Comparison of ENCODE assay signal across 19 cellular contexts in the genomic region with DNA sequence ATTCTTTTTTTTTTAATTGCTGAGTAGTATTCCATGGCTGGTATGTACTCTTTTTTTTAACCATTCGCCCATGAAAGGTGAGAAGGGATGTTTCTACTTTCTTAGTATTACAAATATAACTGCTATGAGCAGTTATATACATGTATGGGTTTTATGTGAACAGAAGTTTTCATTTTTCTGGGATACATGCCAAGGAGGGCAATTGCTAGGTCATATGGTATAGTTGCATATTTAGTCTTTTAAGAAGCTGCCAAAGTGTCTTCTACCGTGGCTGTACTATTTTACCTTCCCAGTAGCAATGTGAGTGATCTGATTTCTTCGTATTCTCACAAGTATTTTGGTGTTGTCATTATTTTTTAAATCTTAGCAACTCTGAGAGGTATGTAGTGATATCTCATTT. TPM values are rescaled to one million over a fixed set of nuclear protein-coding genes. Genes with fewer than 3 reads are reported as not detected.
DNase-seq lines count a peak whose midpoint lies in the region; ATAC-seq and TF ChIP-seq lines count a peak whose summit lies in the region.
"Had no signal": no experiment of that assay in that cellular context is flagged by ENCODE, and none has a peak within 500 bp of the region (broad histone marks: within the 10 kb centered on the region; RNA-seq: fewer than 3 reads in every experiment).

No MANE protein-coding gene starts in this region.

- WGBS in mammary epithelial cell (ENCODE audit: low coverage, missing lambda C conversion rate): 58% methylated on average over 3 of the region's 3 CpGs

- H3K9ac ChIP-seq in mammary epithelial cell (ENCODE audit: insufficient read depth, low read length): no peak overlapping the region
- H3K9ac ChIP-seq: GM23248 had no signal

- no peak overlapping the region for H3K4me3 Mint-ChIP-seq in MCF 10A (ENCODE audit: unreplicated experiment)
- H3K4me3 Mint-ChIP-seq: CD4-positive, alpha-beta T cell had no signal

- BruUV-seq in MCF 10A (replicated peaks; lab: Mats Ljungman, UMichigan) (no TSS peak), mammary epithelial cell (replicated peaks; lab: Mats Ljungman, UMichigan) (no TSS peak)

- no peak for ATAC-seq in GM19452 (IDR thresholded peaks at IDR 0.05; ENCODE audit: unreplicated experiment)
- ATAC-seq: GM12878 had no signal

- no peak for TF ChIP-seq CTCF in MCF 10A (IDR thresholded peaks at IDR 0.05; ENCODE audit: unreplicated experiment)
- TF ChIP-seq CTCF in mammary epithelial cell (conservative IDR thresholded peaks at IDR 0.05 in 1 of 2, IDR thresholded peaks at IDR 0.05 in 1 of 2; ENCODE audit: extremely low read depth in 1 of 2, insufficient read depth in 1 of 2, low read depth in 1 of 2, low read length in 2 of 2): no peak
- TF ChIP-seq CTCF in choroid plexus epithelial cell (conservative IDR thresholded peaks at IDR 0.05; ENCODE audit: low read depth, low read length): no peak

- H3K4me3 ChIP-seq in mammary epithelial cell (replicated peaks in 1 of 3; ENCODE audit: insufficient read depth in 1 of 3, low read depth in 2 of 3, low read length in 3 of 3): no peak overlapping the region
- no peak overlapping the region for H3K4me3 ChIP-seq in choroid plexus epithelial cell (ENCODE audit: low read depth, low read length)
- H3K4me3 ChIP-seq: GM12878, GM23248, HAP-1 had no signal

- peaks cover 6% of the 10 kb centered on the region for H3K4me1 Mint-ChIP-seq in MCF 10A (ENCODE audit: insufficient read depth, unreplicated experiment)

- no peak overlapping the region for H3K4me2 ChIP-seq in mammary epithelial cell (ENCODE audit: insufficient read depth, low read depth, low read length)

- no peaks in the 10 kb centered on the region for H3K27me3 ChIP-seq in mammary epithelial cell (ENCODE audit: insufficient read depth, low read length)

- peaks cover 13% of the 10 kb centered on the region for H3K9me3 Mint-ChIP-seq in MCF 10A (ENCODE audit: unreplicated experiment)

- POLR2A ChIA-PET in MCF 10A (lab: Yijun Ruan, JAX): no interaction called here

- in situ Hi-C loops in mammary epithelial cell (cut with MboI; ENCODE audit: low sequenced_read_pairs in 2 of 2): no loop called here

- CTCF ChIA-PET in MCF 10A (lab: Yijun Ruan, JAX): no interaction called here
- CTCF ChIA-PET in mammary epithelial cell (lab: Charles Lee; ENCODE audit: low non-redundant PET): no interaction called here

- H4K20me1 ChIP-seq in mammary epithelial cell (ENCODE audit: insufficient read depth, low read length): no peaks in the 10 kb centered on the region

- H2AFZ ChIP-seq in mammary epithelial cell (ENCODE audit: low read depth, low read length): no peak overlapping the region
- H2AFZ ChIP-seq: GM23248 had no signal

- intact Hi-C loops in MCF 10A (cut with micrococcal nuclease) (no loop called here), mammary epithelial cell (cut with micrococcal nuclease) (no loop called here)

- dilution Hi-C loops in mammary epithelial cell (cut with HindIII; ENCODE audit: low sequenced_read_pairs): no loop called here

- H3K36me3 Mint-ChIP-seq in MCF 10A (ENCODE audit: insufficient read depth, unreplicated experiment): no peaks in the 10 kb centered on the region

- DNase-seq in MCF 10A (ENCODE audit: unreplicated experiment) (no peak), mammary epithelial cell (no peak), NCI-H446 treated with DMSO at 0.1 percent for 48 hours (lab: John Stamatoyannopoulos, UW) (peak; percentile 70), choroid plexus epithelial cell (ENCODE audit: low read depth) (peak; percentile 59), NCI-H748 treated with DMSO at 0.1 percent for 48 hours (lab: John Stamatoyannopoulos, UW) (no peak), amniotic stem cell (lab: John Stamatoyannopoulos, UW) (no peak)
- DNase-seq: AML-193; Caco-2; CD4-positive, alpha-beta T cell; DMS79 treated with DMSO at 0.1 percent for 48 hours; GF-D8; GM23248 had no signal

- H3K9me3 ChIP-seq in mammary epithelial cell (replicated peaks; ENCODE audit: insufficient read depth, low read length): peaks cover 5% of the 10 kb centered on the region
- H3K9me3 ChIP-seq: Caco-2, HAP-1 had no signal

- no peaks in the 10 kb centered on the region for H3K79me2 ChIP-seq in mammary epithelial cell (ENCODE audit: insufficient read depth, low read length)

- peak overlapping the region; percentile 11 for H3K27ac Mint-ChIP-seq in MCF 10A (ENCODE audit: low read depth, unreplicated experiment)
- H3K27ac Mint-ChIP-seq: CD4-positive, alpha-beta T cell had no signal

- no peak overlapping the region for H3K27ac ChIP-seq in mammary epithelial cell (ENCODE audit: insufficient read depth, low read depth, low read length)
- H3K27ac ChIP-seq: C4-2B, GM23248 had no signal

- H3K4me1 ChIP-seq in mammary epithelial cell (ENCODE audit: insufficient read depth, low read length): no peaks in the 10 kb centered on the region
- H3K4me1 ChIP-seq: Caco-2, HAP-1 had no signal

- no peaks in the 10 kb centered on the region for H3K36me3 ChIP-seq in mammary epithelial cell (ENCODE audit: insufficient read depth, low read length)
- H3K36me3 ChIP-seq: HAP-1 had no signal

- H3K27me3 Mint-ChIP-seq in MCF 10A (ENCODE audit: insufficient read depth, unreplicated experiment): no peaks in the 10 kb centered on the region
- H3K27me3 Mint-ChIP-seq: CD4-positive, alpha-beta T cell had no signal

RNA-seq across cellular contexts. Expression of a gene that starts 11.2 kb away (rescaled TPM):
- total RNA-seq in MCF 10A (2022): not detected in 2 replicates
- total RNA-seq in mammary epithelial cell: not detected
- not detected for polyA plus RNA-seq in mammary epithelial cell
- not detected for polyA minus RNA-seq in mammary epithelial cell
- total RNA-seq: Caco-2; CD4-positive, alpha-beta T cell; GM12878; GM23248; H4; HT-29 had no signal
- polyA plus RNA-seq: BJ, GM12878, GM23248 had no signal

RNA-seq across cellular contexts. Expression of a gene that starts 20.7 kb away (rescaled TPM):
- total RNA-seq in MCF 10A (2022): 10.9 and 12.4 TPM in 2 replicates
- total RNA-seq in mammary epithelial cell: 10 to 100 TPM in 1 of 2 donors, 1 to 10 TPM in 1; 8.2 to 21.8 TPM
- polyA plus RNA-seq in mammary epithelial cell: 7.0 TPM
- polyA minus RNA-seq in mammary epithelial cell: 7.3 TPM

RNA-seq across cellular contexts. Expression of a gene that starts 28.4 kb away (rescaled TPM):
- total RNA-seq in MCF 10A (2022) (not detected in 2 replicates), mammary epithelial cell (not detected)
- polyA plus RNA-seq in mammary epithelial cell: not detected
- not detected for polyA minus RNA-seq in mammary epithelial cell
- total RNA-seq: Caco-2; CD4-positive, alpha-beta T cell; GM12878; GM23248; H4; HT-29 had no signal
- polyA plus RNA-seq: BJ, GM12878, GM23248 had no signal

Comparison
In these comparisons a context has a peak if more than half of its experiments do, and no peak if none do; other contexts are left out.
1. DNase-seq: peak in NCI-H446 treated with DMSO at 0.1 percent for 48 hours (single experiment) and choroid plexus epithelial cell (single experiment); none in MCF 10A (single experiment), mammary epithelial cell (single experiment), NCI-H748 treated with DMSO at 0.1 percent for 48 hours (single experiment) and amniotic stem cell (single experiment).